Comparison of ENCODE assay signal across 8 cellular contexts in the genomic region with DNA sequence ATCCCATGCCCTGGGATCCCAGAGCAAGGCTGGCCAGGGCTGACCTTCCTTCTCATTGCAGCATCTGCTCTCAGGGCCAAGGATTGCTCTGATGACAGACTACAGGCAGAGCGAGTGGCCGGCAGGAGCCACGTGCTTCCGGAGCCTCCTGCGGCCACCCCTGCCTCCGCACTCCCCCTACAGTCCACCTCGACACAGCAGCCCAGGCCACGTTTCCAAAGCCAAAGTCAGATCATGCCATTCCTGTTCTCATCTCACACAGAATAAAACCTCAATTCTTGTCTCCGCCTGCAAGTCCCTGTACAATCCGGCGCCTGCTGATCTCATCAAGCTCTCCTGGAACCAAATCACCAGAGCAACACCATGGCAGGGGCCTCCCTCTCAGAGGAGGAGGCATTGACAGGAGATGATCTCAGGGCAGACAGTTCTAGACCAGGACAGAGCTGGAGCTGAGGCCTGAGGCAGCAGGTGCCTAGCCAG. TPM values are rescaled to one million over a fixed set of nuclear protein-coding genes. Genes with fewer than 3 reads are reported as not detected.
DNase-seq lines count a peak whose midpoint lies in the region; ATAC-seq and TF ChIP-seq lines count a peak whose summit lies in the region.

No MANE protein-coding gene starts in this region.

- POLR2A ChIA-PET in activated B cell treated with CpG ODN at 0.5 μM for 24 hours (lab: Charles Lee), result interaction anchor here (0.9 to 3.4 kb wide), 8 partner anchors 22 to 684 kb away, joined by 3 to 27 read pairs (median 4); partner anchors contain the start of gene NUP50

- H3K36me3 ChIP-seq in DOHH2 (ENCODE audit: control insufficient read depth, low read length) (no peaks in the 10 kb centered on the region), prostate gland (no peaks in the 10 kb centered on the region)

- WGBS in prostate gland, result 4% methylated on average over 11 of the region's 11 CpGs

- peak overlapping the region; percentile 39 for H3K4me3 Mint-ChIP-seq in activated B cell treated with CpG ODN at 0.5 μM for 24 hours
- H3K4me3 Mint-ChIP-seq in activated T-helper 1 cell treated with anti-CD3 and anti-CD28 coated beads, Interleukin-12 subunit alpha, Interleukin-12 subunit beta, Interleukin-2, Interleukin-4 antibody, amounts not matched to agents 30 ng/mL and 10 ng/mL and 1 ng/mL, durations not matched to agents 14 hours and 24 hours and 36 hours, result no peak overlapping the region

- H3F3A ChIP-seq in DOHH2 (ENCODE audit: control insufficient read depth, insufficient read depth), result peaks cover 26% of the 10 kb centered on the region

- peak overlapping the region; percentile 81 for H3K27ac Mint-ChIP-seq in activated B cell treated with CpG ODN at 0.5 μM for 24 hours
- H3K27ac Mint-ChIP-seq in activated T-helper 1 cell treated with anti-CD3 and anti-CD28 coated beads, Interleukin-12 subunit alpha, Interleukin-12 subunit beta, Interleukin-2, Interleukin-4 antibody, amounts not matched to agents 30 ng/mL and 10 ng/mL and 1 ng/mL, durations not matched to agents 14 hours and 24 hours and 36 hours, result no peak overlapping the region

- no peaks in the 10 kb centered on the region for H3K36me3 Mint-ChIP-seq in activated B cell treated with CpG ODN at 0.5 μM for 24 hours (ENCODE audit: low read depth)
- no peaks in the 10 kb centered on the region for H3K36me3 Mint-ChIP-seq in activated T-helper 1 cell treated with anti-CD3 and anti-CD28 coated beads, Interleukin-12 subunit alpha, Interleukin-12 subunit beta, Interleukin-2, Interleukin-4 antibody, amounts not matched to agents 30 ng/mL and 10 ng/mL and 1 ng/mL, durations not matched to agents 14 hours and 24 hours and 36 hours (ENCODE audit: low read depth)

- H3K4me1 Mint-ChIP-seq in activated B cell treated with CpG ODN at 0.5 μM for 24 hours, result peaks cover 53% of the 10 kb centered on the region
- H3K4me1 Mint-ChIP-seq in activated T-helper 1 cell treated with anti-CD3 and anti-CD28 coated beads, Interleukin-12 subunit alpha, Interleukin-12 subunit beta, Interleukin-2, Interleukin-4 antibody, amounts not matched to agents 30 ng/mL and 10 ng/mL and 1 ng/mL, durations not matched to agents 14 hours and 24 hours and 36 hours (ENCODE audit: low read depth), result no peaks in the 10 kb centered on the region

- H3K9me3 Mint-ChIP-seq in activated B cell treated with CpG ODN at 0.5 μM for 24 hours, result no peaks in the 10 kb centered on the region
- no peaks in the 10 kb centered on the region for H3K9me3 Mint-ChIP-seq in activated T-helper 1 cell treated with anti-CD3 and anti-CD28 coated beads, Interleukin-12 subunit alpha, Interleukin-12 subunit beta, Interleukin-2, Interleukin-4 antibody, amounts not matched to agents 30 ng/mL and 10 ng/mL and 1 ng/mL, durations not matched to agents 14 hours and 24 hours and 36 hours

- H3K79me2 ChIP-seq in DOHH2 (ENCODE audit: control insufficient read depth, low read length), result no peaks in the 10 kb centered on the region

- ATAC-seq in GM21529 (IDR thresholded peaks at IDR 0.05; ENCODE audit: unreplicated experiment) (peak; percentile 54), activated B cell treated with CpG ODN at 0.5 μM for 24 hours (ENCODE audit: low read depth) (peak; percentile 18), left cardiac atrium (peak; percentile 91 to 94)

- peak overlapping the region; percentile 85 for H3K27ac ChIP-seq in DOHH2 (ENCODE audit: low read depth, low read length)
- peak overlapping the region in 1 of 2 donors; percentile 36 for H3K27ac ChIP-seq in prostate gland

- TF ChIP-seq CTCF in DOHH2 (IDR thresholded peaks at IDR 0.05; ENCODE audit: low read depth, low read length, poor library complexity, severe bottlenecking) (peak; percentile 44), activated B cell treated with CpG ODN at 0.5 μM for 24 hours (IDR thresholded peaks at IDR 0.05) (no peak), prostate gland (IDR thresholded peaks at IDR 0.05) (peak; percentile 57 to 92 (median 82))

- CTCF ChIA-PET in activated B cell treated with CpG ODN at 0.5 μM for 24 hours (lab: Charles Lee), result interaction anchor here (1.2 to 1.4 kb wide), 2 partner anchors 24 to 28 kb away, joined by 4 read pairs; no protein-coding TSS in a partner anchor

- H3K9me3 ChIP-seq in DOHH2 (ENCODE audit: control insufficient read depth, insufficient read depth, low read length) (no peaks in the 10 kb centered on the region), prostate gland (no peaks in the 10 kb centered on the region)

- H3K4me2 ChIP-seq in DOHH2 (ENCODE audit: low read length), result peak overlapping the region; percentile 66

- H3K4me3 ChIP-seq in DOHH2 (ENCODE audit: low read length) (peak overlapping the region; percentile 25), prostate gland (no peak overlapping the region)

- H4K20me1 ChIP-seq in DOHH2 (ENCODE audit: control insufficient read depth, insufficient read depth, low read depth, low read length), result no peaks in the 10 kb centered on the region

- DNase-seq in HuH-7 (ENCODE audit: low spot score) (peak; percentile 97), activated B cell treated with CpG ODN at 0.5 μM for 24 hours (no peak), left cardiac atrium (peak; percentile 82), prostate gland (ENCODE audit: low spot score) (peak; percentile 77), NAMALWA (ENCODE audit: low spot score) (no peak)
- no peak for DNase-seq in activated T-helper 1 cell treated with anti-CD3 and anti-CD28 coated beads, Interleukin-12 subunit alpha, Interleukin-12 subunit beta, Interleukin-2, Interleukin-4 antibody, amounts not matched to agents 30 ng/mL and 10 ng/mL and 1 ng/mL, durations not matched to agents 14 hours and 24 hours and 36 hours (ENCODE audit: low spot score)

- H3K9me2 ChIP-seq in DOHH2 (replicated peaks; ENCODE audit: control insufficient read depth, low read length), result no peaks in the 10 kb centered on the region

- peaks cover 10% of the 10 kb centered on the region for H3K27me3 ChIP-seq in DOHH2 (ENCODE audit: control insufficient read depth, low read length)
- H3K27me3 ChIP-seq in prostate gland (replicated peaks; ENCODE audit: insufficient read depth), result no peaks in the 10 kb centered on the region

- H3K4me1 ChIP-seq in DOHH2 (ENCODE audit: control insufficient read depth, low read length), result peaks cover 57% of the 10 kb centered on the region
- peaks cover 3% of the 10 kb centered on the region for H3K4me1 ChIP-seq in prostate gland (replicated peaks)

- H3K27me3 Mint-ChIP-seq in activated B cell treated with CpG ODN at 0.5 μM for 24 hours, result no peaks in the 10 kb centered on the region
- H3K27me3 Mint-ChIP-seq in activated T-helper 1 cell treated with anti-CD3 and anti-CD28 coated beads, Interleukin-12 subunit alpha, Interleukin-12 subunit beta, Interleukin-2, Interleukin-4 antibody, amounts not matched to agents 30 ng/mL and 10 ng/mL and 1 ng/mL, durations not matched to agents 14 hours and 24 hours and 36 hours (ENCODE audit: insufficient read depth), result peaks cover 39% of the 10 kb centered on the region

- no peak for TF ChIP-seq POLR2A in prostate gland (IDR thresholded peaks at IDR 0.05)

- intact Hi-C loops in activated B cell treated with CpG ODN at 0.5 μM for 24 hours (cut with micrococcal nuclease) (loop anchor here (1.0 to 5.0 kb wide), 6 partner anchors 18 to 162 kb away; partner anchors contain the start of gene NUP50), left cardiac atrium (cut with DNase I) (no loop called here), prostate gland (cut with DNase I) (loop anchor here (5.0 kb wide), 1 partner anchor 162 kb away; no protein-coding TSS in a partner anchor)
- intact Hi-C loops in activated T-helper 1 cell treated with anti-CD3 and anti-CD28 coated beads, Interleukin-12 subunit alpha, Interleukin-12 subunit beta, Interleukin-2, Interleukin-4 antibody, amounts not matched to agents 30 ng/mL and 10 ng/mL and 1 ng/mL, durations not matched to agents 14 hours and 24 hours and 36 hours (cut with micrococcal nuclease), result no loop called here

RNA-seq across cellular contexts. Expression of gene UPK3A, which starts 20.9 kb away (rescaled TPM):
- total RNA-seq in activated B cell treated with CpG ODN at 0.5 μM for 24 hours, result 1.4 and 1.6 TPM in 2 replicates
- under 1 TPM in 1 of 2 donors, not detected in 1; 0.29 TPM for total RNA-seq in left cardiac atrium
- total RNA-seq in prostate gland, result 100 to 1,000 TPM in 1 of 2 donors, 10 to 100 TPM in 1; 12.6 to 103 TPM
- not detected in 2 replicates for total RNA-seq in activated T-helper 1 cell treated with anti-CD3 and anti-CD28 coated beads, Interleukin-12 subunit alpha, Interleukin-12 subunit beta, Interleukin-2, Interleukin-4 antibody, amounts not matched to agents 30 ng/mL and 10 ng/mL and 1 ng/mL, durations not matched to agents 14 hours and 24 hours and 36 hours

RNA-seq across cellular contexts. Expression of gene KIAA0930, which starts 23.1 kb away (rescaled TPM):
- total RNA-seq in activated B cell treated with CpG ODN at 0.5 μM for 24 hours (39.5 and 42.2 TPM in 2 replicates), left cardiac atrium (10 to 100 TPM; 25.8 to 38.5 TPM), prostate gland (10 to 100 TPM; 29.1 to 55.1 TPM)
- 45.5 and 48.7 TPM in 2 replicates for total RNA-seq in activated T-helper 1 cell treated with anti-CD3 and anti-CD28 coated beads, Interleukin-12 subunit alpha, Interleukin-12 subunit beta, Interleukin-2, Interleukin-4 antibody, amounts not matched to agents 30 ng/mL and 10 ng/mL and 1 ng/mL, durations not matched to agents 14 hours and 24 hours and 36 hours

RNA-seq across cellular contexts. Expression of gene FAM118A, which starts 45.9 kb away (rescaled TPM):
- total RNA-seq in activated B cell treated with CpG ODN at 0.5 μM for 24 hours (49.7 and 59.3 TPM in 2 replicates), left cardiac atrium (10 to 100 TPM; 20.9 to 23.5 TPM), prostate gland (100 to 1,000 TPM in 1 of 2 donors, 10 to 100 TPM in 1; 60.8 to 215 TPM)
- total RNA-seq in activated T-helper 1 cell treated with anti-CD3 and anti-CD28 coated beads, Interleukin-12 subunit alpha, Interleukin-12 subunit beta, Interleukin-2, Interleukin-4 antibody, amounts not matched to agents 30 ng/mL and 10 ng/mL and 1 ng/mL, durations not matched to agents 14 hours and 24 hours and 36 hours, result 30.7 and 38.6 TPM in 2 replicates

Comparison
In these comparisons a context has a peak if more than half of its experiments do, and no peak if none do; other contexts are left out.
1. ATAC-seq: peak in every context shown above with its lines; median percentile 92 in left cardiac atrium; 54 in GM21529; 18 in activated B cell treated with CpG ODN at 0.5 μM for 24 hours.
2. DNase-seq: peak in HuH-7 (single experiment), left cardiac atrium (single experiment) and prostate gland (single experiment); none in activated B cell treated with CpG ODN at 0.5 μM for 24 hours (single experiment), activated T-helper 1 cell treated with anti-CD3 and anti-CD28 coated beads, Interleukin-12 subunit alpha, Interleukin-12 subunit beta, Interleukin-2, Interleukin-4 antibody, amounts not matched to agents 30 ng/mL and 10 ng/mL and 1 ng/mL, durations not matched to agents 14 hours and 24 hours and 36 hours (single experiment) and NAMALWA (single experiment).
3. intact Hi-C loops: an anchor here in activated B cell treated with CpG ODN at 0.5 μM for 24 hours (1.0 to 5.0 kb wide) and prostate gland (5.0 kb wide); none called in left cardiac atrium and activated T-helper 1 cell treated with anti-CD3 and anti-CD28 coated beads, Interleukin-12 subunit alpha, Interleukin-12 subunit beta, Interleukin-2, Interleukin-4 antibody, amounts not matched to agents 30 ng/mL and 10 ng/mL and 1 ng/mL, durations not matched to agents 14 hours and 24 hours and 36 hours.